Comparison of ENCODE assay signal across 6 cellular contexts in the genomic region with DNA sequence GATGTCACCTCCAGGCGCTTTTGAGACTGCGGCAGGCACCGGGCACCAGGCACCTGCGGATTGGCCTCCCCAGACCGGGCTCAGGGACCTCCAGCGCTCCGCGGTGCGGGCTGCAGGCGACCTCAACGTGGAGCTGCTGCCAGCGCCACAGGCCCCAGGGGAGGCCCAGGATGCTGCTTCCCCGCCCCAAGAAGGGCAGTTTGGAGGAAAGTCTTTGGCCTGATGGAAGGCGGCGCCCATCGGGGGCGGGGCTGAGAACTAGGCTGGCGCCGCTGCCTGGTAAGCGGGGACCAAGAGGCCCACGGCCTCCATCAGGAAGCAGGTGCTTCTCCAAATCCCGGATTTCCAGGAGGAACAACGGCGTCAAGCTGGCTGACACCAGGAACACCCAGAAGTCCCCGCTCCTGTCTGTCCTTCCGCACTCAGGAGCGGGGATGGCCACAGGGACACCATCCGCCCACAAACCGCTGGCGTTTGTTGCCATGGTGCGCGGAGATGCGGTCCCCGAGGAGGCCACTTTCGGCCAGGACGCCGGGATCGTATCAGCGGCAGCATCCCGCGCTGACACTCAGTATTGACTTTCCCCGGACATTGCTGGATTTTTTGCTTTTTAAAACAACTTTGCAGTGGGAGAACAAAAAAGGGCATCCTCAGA. TPM values are rescaled to one million over a fixed set of nuclear protein-coding genes. Genes with fewer than 3 reads are reported as not detected.
"Had no signal": no experiment of that assay in that cellular context is flagged by ENCODE, and none has a peak within 500 bp of the region (broad histone marks: within the 10 kb centered on the region; RNA-seq: fewer than 3 reads in every experiment).

No MANE protein-coding gene starts in this region.

RNA-seq across cellular contexts. Expression of a gene that starts 56.3 kb away (rescaled TPM):
- total RNA-seq: GM23248, GM23338, H7, H9, HFFc6 had no signal
- polyA plus RNA-seq: GM23248, GM23338, H1 had no signal
